8 cellular contexts compared by ENCODE assay signal in the genomic region with DNA sequence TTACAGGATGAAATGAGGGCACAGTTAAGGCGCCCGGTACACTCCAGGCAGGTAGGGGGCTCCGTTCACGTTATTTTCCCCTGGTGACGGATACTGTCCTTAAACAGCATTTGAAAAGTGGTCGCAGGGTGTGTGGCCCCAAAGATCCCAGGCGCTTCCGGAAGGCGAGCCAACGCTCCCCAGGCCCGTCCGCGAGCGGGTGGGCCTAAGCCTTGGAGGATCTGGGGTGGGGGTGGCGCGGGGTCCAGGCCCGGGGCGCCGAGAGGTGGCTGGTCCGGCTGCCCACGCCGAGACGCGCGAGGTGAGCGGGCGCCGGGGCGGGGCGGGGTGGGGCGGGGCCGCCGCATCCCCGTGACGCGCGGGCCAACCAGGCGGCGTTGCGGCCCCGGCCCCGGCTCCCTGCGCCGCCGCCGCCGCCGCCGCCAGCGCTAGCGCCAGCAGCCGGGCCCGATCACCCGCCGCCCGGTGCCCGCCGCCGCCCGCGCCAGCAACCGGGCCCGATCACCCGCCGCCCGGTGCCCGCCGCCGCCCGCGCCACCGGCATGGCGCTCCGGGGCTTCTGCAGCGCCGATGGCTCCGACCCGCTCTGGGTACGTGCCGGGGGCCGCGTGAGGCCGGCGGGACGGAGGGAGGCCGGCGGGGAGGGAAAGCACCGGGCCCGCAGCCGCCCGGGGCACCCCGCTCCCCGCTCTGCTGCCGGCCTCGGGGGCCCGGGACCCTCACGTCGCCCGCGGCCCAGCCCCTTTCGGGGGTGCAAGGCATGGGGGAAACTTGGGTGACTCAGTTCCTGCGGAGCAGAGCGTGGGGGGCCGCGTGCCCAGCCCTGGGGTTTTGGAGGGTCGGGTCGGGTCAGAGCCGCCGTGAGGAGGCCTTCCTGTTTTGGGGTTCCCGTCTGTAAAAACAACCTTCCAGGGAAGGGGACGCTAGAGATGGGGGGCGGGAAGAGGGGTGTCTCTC. TPM values are rescaled to one million over a fixed set of nuclear protein-coding genes. Genes with fewer than 3 reads are reported as not detected.
DNase-seq lines count a peak whose midpoint lies in the region; ATAC-seq and TF ChIP-seq lines count a peak whose summit lies in the region.

Gene ABCC1, plus strand, starts transcription at position 407 of the 957 bp plus-strand sequence. Its CDS starts 136 bp downstream, at position 543.

- peak within 1 kb of the TSS; percentile 56 to 92 (median 61); a peak in 5 of 7 replicates for H3K27ac Mint-ChIP-seq in H9

- no peak within 1 kb of the TSS for H2BK15ac ChIP-seq in H9 (ENCODE audit: low read depth, low read length)

- no peaks in the 10 kb centered on the region for H3K9me3 Mint-ChIP-seq in H9

- no CpG with 5 or more reads among the region's 112 CpGs for WGBS in H9 (ENCODE audit: extremely low coverage, insufficient read length, low lambda C conversion rate)

- H4K91ac ChIP-seq in H9 (ENCODE audit: insufficient read length, low read depth, low read length): no peak within 1 kb of the TSS

- no peaks in the 10 kb centered on the region for H3K9me3 ChIP-seq in H9 (ENCODE audit: control insufficient read depth, low read depth, low read length)

- H3T11ph ChIP-seq in H9 (ENCODE audit: low read length): no peak within 1 kb of the TSS

- H3K4me2 ChIP-seq in H9 (ENCODE audit: insufficient read depth, insufficient read length, low read length): peak within 1 kb of the TSS; percentile 93

- no peak within 1 kb of the TSS for H2BK20ac ChIP-seq in H9 (ENCODE audit: low read depth, low read length, poor library complexity, severe bottlenecking)

- H3K23me2 ChIP-seq in H9 (ENCODE audit: insufficient read length, low read depth, low read length, poor library complexity, severe bottlenecking): peaks cover 14% of the 10 kb centered on the region

- H3K4ac ChIP-seq in H9 (ENCODE audit: low read depth, low read length): no peak within 1 kb of the TSS

- H4K8ac ChIP-seq in H9 (replicated peaks; ENCODE audit: insufficient read length, low read depth, low read length): no peak within 1 kb of the TSS

- H3K79me1 ChIP-seq in H9 (ENCODE audit: insufficient read depth, low read depth, low read length, poor library complexity, severe bottlenecking): peaks cover 15% of the 10 kb centered on the region

- H2BK5ac ChIP-seq in H9 (ENCODE audit: insufficient read length, low read length): no peak within 1 kb of the TSS

- no peaks in the 10 kb centered on the region for H4K20me1 ChIP-seq in H9 (ENCODE audit: control insufficient read depth, insufficient read depth, insufficient read length)

- DNase-seq in GM06990 (ENCODE audit: extremely low read depth, insufficient read length) (peak; percentile 65), H9 (peak; percentile 52), NCI-H226 (peak; percentile 44), epithelial cell of prostate (ENCODE audit: low read depth, low spot score) (no peak), myocyte (ENCODE audit: low read depth) (peak; percentile 47)
- peak; percentile 80 for DNase-seq in activated CD8-positive, alpha-beta memory T cell treated with anti-CD3 and anti-CD28 coated beads, Interleukin-2, amount 50 U/mL, for 4 hours
- DNase-seq in stimulated activated naive CD4-positive, alpha-beta T cell (lab: John Stamatoyannopoulos, UW): peak in 5 of 6 experiments; percentile 42 to 64 (median 53)

- peak within 1 kb of the TSS; percentile 76 for H3K14ac ChIP-seq in H9 (ENCODE audit: insufficient read depth, low read length)

- no peak for TF ChIP-seq CTCF in GM06990 (IDR thresholded peaks at IDR 0.05; ENCODE audit: insufficient read depth, low read length, poor library complexity, severe bottlenecking)
- peak; percentile 41; the same call in 2 of the 3 replicates for TF ChIP-seq CTCF in H9 (conservative IDR thresholded peaks at IDR 0.05)

- peak within 1 kb of the TSS; percentile 84 for H3K9ac ChIP-seq in H9 (ENCODE audit: extremely low read depth, insufficient read length, low read length)

- peak within 1 kb of the TSS; percentile 51 for H3K18ac ChIP-seq in H9 (ENCODE audit: insufficient read length, low read depth, low read length)

- H3K79me2 ChIP-seq in H9 (ENCODE audit: insufficient read depth, low read length): peaks cover 31% of the 10 kb centered on the region; the same call in 1 of the 2 replicates

- H2BK12ac ChIP-seq in H9 (ENCODE audit: insufficient read length, low read depth, low read length): no peak within 1 kb of the TSS

- ATAC-seq in HG03095 (IDR thresholded peaks at IDR 0.05; ENCODE audit: unreplicated experiment): no peak

- no peak within 1 kb of the TSS for H2AK5ac ChIP-seq in H9 (ENCODE audit: insufficient read length, low read length)

- no peaks in the 10 kb centered on the region; the same call in 1 of the 2 replicates for H3K36me3 ChIP-seq in GM06990 (ENCODE audit: control insufficient read depth, insufficient read depth, low read length)

- H3K23ac ChIP-seq in H9 (ENCODE audit: insufficient read length, low read depth, low read length): no peak within 1 kb of the TSS

- no peak within 1 kb of the TSS for H3K27ac ChIP-seq in H9 (ENCODE audit: insufficient read length, low read depth, low read length)
- H3K27ac ChIP-seq in epithelial cell of prostate: peak within 1 kb of the TSS; percentile 75

- H3K27me3 Mint-ChIP-seq in H9 (ENCODE audit: low read depth): 0 out of 2 replicates have a peak, but pooled peaks cover 2% of the 10 kb centered on the region

- peak within 1 kb of the TSS; percentile 81 for H3K4me3 ChIP-seq in GM06990 (replicated peaks; ENCODE audit: low read depth, low read length)

- no peak within 1 kb of the TSS for H3K56ac ChIP-seq in H9 (ENCODE audit: insufficient read length, low read depth, low read length)

- H3K27me3 ChIP-seq in GM06990 (replicated peaks; ENCODE audit: control insufficient read depth, insufficient read depth, low read length) (no peaks in the 10 kb centered on the region), H9 (ENCODE audit: insufficient read depth, low read length) (no peaks in the 10 kb centered on the region)

- peak within 1 kb of the TSS; percentile 91 to 92 for H3K4me3 Mint-ChIP-seq in H9

- no peaks in the 10 kb centered on the region; the same call in 1 of the 2 replicates for H3K4me1 ChIP-seq in H9 (ENCODE audit: insufficient read depth, low read length)

- no peak within 1 kb of the TSS for H2BK120ac ChIP-seq in H9 (ENCODE audit: low read depth, low read length, poor library complexity, severe bottlenecking)

- H3K4me1 Mint-ChIP-seq in H9: peaks cover 31 to 33% of the 10 kb centered on the region in 2 experiments

- peaks cover 0 to 15% (median 2%) of the 10 kb centered on the region in 3 experiments; a peak in 3 of 7 replicates for H3K36me3 Mint-ChIP-seq in H9 (ENCODE audit: insufficient read depth in 1 of 3, low read depth in 3 of 3)

- H2AFZ ChIP-seq in H9 (ENCODE audit: low read length): no peak within 1 kb of the TSS

- H4K5ac ChIP-seq in H9 (ENCODE audit: insufficient read length, low read depth, low read length): peak within 1 kb of the TSS; percentile 37

RNA-seq across cellular contexts. Expression of gene ABCC1, which starts in this region (rescaled TPM):
- total RNA-seq in H9 (2021): 51.7 and 56.4 TPM in 2 replicates
- 7.2 and 7.4 TPM in 2 replicates for total RNA-seq in myocyte
- polyA plus RNA-seq in myocyte (2012): 31.0 TPM
